Comparison of ENCODE assay signal across 1 cellular context in the genomic region with DNA sequence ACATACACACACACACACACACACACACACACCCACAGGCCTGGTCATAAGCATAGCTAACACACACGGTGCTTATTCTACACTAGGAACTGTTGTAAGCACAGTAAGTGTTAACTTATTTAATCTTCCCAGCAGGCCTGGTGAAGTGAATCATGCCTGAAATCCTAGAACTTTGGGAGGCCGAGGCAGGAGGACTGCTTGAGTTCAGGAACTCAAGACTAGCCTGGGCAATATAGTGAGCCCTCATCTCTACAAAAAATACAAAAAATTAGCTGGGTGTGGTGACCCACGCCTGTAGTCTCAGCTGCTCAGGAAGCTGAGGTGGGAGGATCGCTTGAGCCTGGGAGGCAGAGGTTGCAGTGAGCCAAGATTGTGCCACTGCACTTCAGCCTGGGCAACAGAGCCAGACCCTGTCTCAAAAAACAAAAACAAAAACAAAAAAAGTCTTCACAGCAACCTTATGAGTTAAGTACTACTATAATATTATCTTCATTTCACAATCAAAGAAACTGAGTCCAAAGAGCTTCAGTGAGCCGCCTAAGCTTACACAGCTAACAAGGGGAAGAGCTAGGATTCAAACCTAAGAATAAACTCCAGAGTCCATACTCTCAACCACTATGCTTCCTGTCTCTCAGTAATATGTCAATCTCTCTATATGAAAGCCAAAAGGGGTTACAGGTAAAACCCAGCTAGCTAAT.
TF ChIP-seq lines count a peak whose summit lies in the region.

No MANE protein-coding gene starts in this region.

TF ChIP-seq in HCT116, 20 proteins besides CTCF, POLR2A, EP300 and RAD21 (continued from another document):
- TF ChIP-seq REST (IDR thresholded peaks at IDR 0.05; ENCODE audit: low read depth): no peak
- no peak for TF ChIP-seq YY1 (IDR thresholded peaks at IDR 0.05; ENCODE audit: extremely low read depth, insufficient replicate concordance, low read depth, low read length)
- TF ChIP-seq POLR2AphosphoS5 (IDR thresholded peaks at IDR 0.05; ENCODE audit: low read depth, low read length): no peak
- TF ChIP-seq MAX (IDR thresholded peaks at IDR 0.05): no peak
